Comparison of ENCODE assay signal across 27 cellular contexts in the genomic region with DNA sequence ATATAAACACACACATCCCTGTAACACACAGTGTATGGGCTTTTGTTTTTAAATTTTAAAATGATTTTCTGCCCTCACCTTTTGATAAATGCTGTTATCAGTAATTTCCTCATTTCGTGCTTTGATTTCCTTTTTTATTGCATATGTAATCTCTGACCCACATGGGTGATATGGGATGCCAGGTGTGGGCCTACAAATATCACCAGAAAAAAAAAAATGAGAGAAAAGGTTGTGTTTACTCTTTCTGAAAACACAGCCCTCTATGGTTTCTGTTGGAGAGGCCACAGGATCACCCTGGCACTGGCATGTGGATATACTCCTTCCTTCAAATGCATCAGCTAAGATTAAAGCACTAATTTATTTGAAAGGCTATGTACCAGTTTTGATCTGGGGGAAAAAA. TPM values are rescaled to one million over a fixed set of nuclear protein-coding genes. Genes with fewer than 3 reads are reported as not detected.
"Had no signal": no experiment of that assay in that cellular context is flagged by ENCODE, and none has a peak within 500 bp of the region (broad histone marks: within the 10 kb centered on the region; RNA-seq: fewer than 3 reads in every experiment).

No MANE protein-coding gene starts in this region.

- H3K9me3 ChIP-seq: colonic mucosa, esophagus muscularis mucosa, gastroesophageal sphincter, prostate gland, right atrium auricular region, stomach, testis, tibial nerve, upper lobe of left lung had no signal

- H3K4me3 ChIP-seq: colonic mucosa, esophagus muscularis mucosa, gastroesophageal sphincter, lung, prostate gland, right atrium auricular region, stomach, testis, tibial nerve, upper lobe of left lung had no signal

- H3K36me3 ChIP-seq: colonic mucosa, esophagus muscularis mucosa, gastroesophageal sphincter, prostate gland, right atrium auricular region, stomach, tibial nerve, upper lobe of left lung had no signal

- H3K4me1 ChIP-seq: colonic mucosa, esophagus muscularis mucosa, foreskin keratinocyte, gastroesophageal sphincter, parathyroid adenoma, prostate gland, right atrium auricular region, stomach, testis, tibial nerve, upper lobe of left lung had no signal

- H3K9ac ChIP-seq: parathyroid adenoma had no signal

- DNase-seq: dermis blood vessel endothelial cell; effector memory CD4-positive, alpha-beta T cell; foreskin keratinocyte; hypothalamus; naive B cell; stimulated activated CD4-positive, alpha-beta T cell treated with anti-CD3 and anti-CD28 coated beads, Interleukin-2, amount 100 ng/mL, for 24 hours; stimulated activated CD4-positive, alpha-beta T cell treated with anti-CD3 and anti-CD28 coated beads, Interleukin-4, amount 100 ng/mL, for 24 hours; stimulated activated naive CD4-positive, alpha-beta T cell treated with Interleukin-2 at 50 U/mL for 16 hours; stomach; testis had no signal

- ATAC-seq: foreskin keratinocyte; gastroesophageal sphincter; left lobe of liver; natural killer cell treated with Interleukin-12 subunit alpha and Interleukin-12 subunit beta and Interleukin-15 and Interleukin-18, amount 100 ng/mL, for 72 hours; sciatic nerve had no signal

- H3K27ac ChIP-seq: colonic mucosa, esophagus muscularis mucosa, foreskin keratinocyte, gastroesophageal sphincter, parathyroid adenoma, prostate gland, right atrium auricular region, stomach, testis, tibial nerve, upper lobe of left lung had no signal

- H3K27me3 ChIP-seq: colonic mucosa, right atrium auricular region, testis, upper lobe of left lung had no signal

- FAIRE-seq: endothelial cell of umbilical vein, keratinocyte, urothelium cell line had no signal

RNA-seq across cellular contexts. Expression of a gene that starts 17.0 kb away (rescaled TPM):
- polyA plus RNA-seq: endothelial cell of umbilical vein, fibroblast of lung, liver had no signal
